ENCODE assay signal across 2 cellular contexts in the genomic region with DNA sequence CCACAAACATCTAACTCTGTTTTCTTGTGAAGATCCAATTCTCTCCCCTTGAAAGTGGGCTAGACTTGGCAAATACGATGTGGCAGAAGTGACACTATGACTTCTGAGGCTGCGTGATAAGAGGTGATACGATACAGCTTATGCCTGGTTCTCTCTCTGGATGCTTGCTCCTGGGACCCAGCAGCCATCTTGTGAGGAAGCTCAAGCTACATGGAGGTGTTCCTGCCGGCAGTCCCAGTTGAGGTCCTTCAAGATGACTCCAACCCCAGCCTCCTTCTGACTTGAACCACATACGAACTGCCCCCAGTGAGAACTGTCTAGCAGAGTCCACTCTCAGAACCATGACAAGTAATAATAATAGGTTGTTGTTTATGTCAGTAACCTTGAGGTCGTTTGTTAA.
TF ChIP-seq lines count a peak whose summit lies in the region.

No MANE protein-coding gene starts in this region.

TF ChIP-seq in Ishikawa, 13 proteins besides CTCF, POLR2A, EP300 and RAD21:
- TF ChIP-seq NFIC (IDR thresholded peaks at IDR 0.05): no peak
- peak; percentile 66; the same call in 1 of the 2 replicates for TF ChIP-seq YY1 (IDR thresholded peaks at IDR 0.05; ENCODE audit: low read depth)
- TF ChIP-seq FOXM1 (IDR thresholded peaks at IDR 0.05; ENCODE audit: borderline replicate concordance, low read depth): no peak
- TF ChIP-seq, protein P1, sequence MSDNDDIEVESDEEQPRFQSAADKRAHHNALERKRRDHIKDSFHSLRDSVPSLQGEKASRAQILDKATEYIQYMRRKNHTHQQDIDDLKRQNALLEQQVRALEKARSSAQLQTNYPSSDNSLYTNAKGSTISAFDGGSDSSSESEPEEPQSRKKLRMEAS (IDR thresholded peaks at IDR 0.05): no peak
TF ChIP-seq in Ishikawa: peak in this region for 1.

TF ChIP-seq in GM12878, 131 proteins besides CTCF, POLR2A, EP300 and RAD21:
- TF ChIP-seq ASH2L (IDR thresholded peaks at IDR 0.05; ENCODE audit: borderline replicate concordance, low read depth): no peak
- TF ChIP-seq YY1 (IDR thresholded peaks at IDR 0.05; ENCODE audit: low read depth, low read length): peak; percentile 58
- TF ChIP-seq KAT2A (conservative IDR thresholded peaks at IDR 0.05; ENCODE audit: control insufficient read depth, low read depth, low read length): no peak
